25 cellular contexts compared by ENCODE assay signal in the genomic region with DNA sequence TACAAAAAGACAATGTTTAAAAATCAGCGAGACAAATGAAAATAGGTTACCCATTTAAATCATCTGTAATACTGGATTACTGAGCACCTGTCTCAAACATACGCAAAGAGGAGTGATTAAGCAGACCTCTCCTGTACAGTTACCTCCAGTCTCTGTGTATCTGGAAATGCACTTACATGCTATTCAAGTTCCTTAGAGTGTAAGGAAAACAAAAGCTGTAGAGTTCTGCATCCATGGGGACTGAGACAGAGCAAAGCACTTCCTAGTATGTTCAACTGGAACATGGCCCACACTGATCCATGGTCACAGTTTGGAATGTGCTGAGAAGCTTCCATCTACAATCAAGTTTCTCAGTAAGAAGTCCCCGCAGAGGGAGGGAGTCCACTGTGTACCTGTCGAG.
"Had no signal": no experiment of that assay in that cellular context is flagged by ENCODE, and none has a peak within 500 bp of the region (broad histone marks: within the 10 kb centered on the region; RNA-seq: fewer than 3 reads in every experiment).

No MANE protein-coding gene starts in this region.

- H3K4me1 Mint-ChIP-seq: immature natural killer cell, mesothelial cell of epicardium, nephron had no signal

- H3K27ac ChIP-seq: coronary artery, pancreas, right lobe of liver, stomach, thyroid gland, uterus had no signal

- H3K36me3 ChIP-seq: uterus had no signal

- H3K4me3 Mint-ChIP-seq: immature natural killer cell; mesothelial cell of epicardium; naive thymus-derived CD4-positive, alpha-beta T cell; nephron had no signal

- H3K4me1 ChIP-seq: pancreas, right lobe of liver, thyroid gland, uterus had no signal

- H3K4me3 ChIP-seq: coronary artery, pancreas, right lobe of liver, stomach, thyroid gland, uterus had no signal

- ATAC-seq: left colon; naive thymus-derived CD4-positive, alpha-beta T cell had no signal

- H3K27me3 Mint-ChIP-seq: naive thymus-derived CD4-positive, alpha-beta T cell had no signal

- H3K27me3 ChIP-seq: pancreas, right lobe of liver, stomach, thyroid gland, uterus had no signal

- H3K27ac Mint-ChIP-seq: nephron had no signal

- H3K9me3 ChIP-seq: pancreas, right lobe of liver, stomach, thyroid gland, uterus had no signal

- DNase-seq: dermis blood vessel endothelial cell; effector memory CD4-positive, alpha-beta T cell; hypothalamus; immature natural killer cell; islet precursor cell; kidney glomerular epithelial cell; left colon; left ventricle myocardium superior; mesenchymal stem cell; naive thymus-derived CD4-positive, alpha-beta T cell; occipital lobe; pancreas; right lobe of liver; small intestine; stimulated activated CD4-positive, alpha-beta T cell treated with anti-CD3 and anti-CD28 coated beads, Interleukin-15, amount 100 ng/mL, for 24 hours; stimulated activated CD4-positive, alpha-beta T cell treated with anti-CD3 and anti-CD28 coated beads, Interleukin-2, amount 100 ng/mL, for 48 hours; stimulated activated CD8-positive, alpha-beta memory T cell treated with anti-CD3 and anti-CD28 coated beads, Interleukin-4, amount 100 ng/mL, for 48 hours; stimulated activated naive CD4-positive, alpha-beta T cell treated with Interleukin-2 at 50 U/mL for 16 hours; stomach; trophoblast cell; uterus had no signal
